ENCODE assay signal across 8 cellular contexts in the genomic region with DNA sequence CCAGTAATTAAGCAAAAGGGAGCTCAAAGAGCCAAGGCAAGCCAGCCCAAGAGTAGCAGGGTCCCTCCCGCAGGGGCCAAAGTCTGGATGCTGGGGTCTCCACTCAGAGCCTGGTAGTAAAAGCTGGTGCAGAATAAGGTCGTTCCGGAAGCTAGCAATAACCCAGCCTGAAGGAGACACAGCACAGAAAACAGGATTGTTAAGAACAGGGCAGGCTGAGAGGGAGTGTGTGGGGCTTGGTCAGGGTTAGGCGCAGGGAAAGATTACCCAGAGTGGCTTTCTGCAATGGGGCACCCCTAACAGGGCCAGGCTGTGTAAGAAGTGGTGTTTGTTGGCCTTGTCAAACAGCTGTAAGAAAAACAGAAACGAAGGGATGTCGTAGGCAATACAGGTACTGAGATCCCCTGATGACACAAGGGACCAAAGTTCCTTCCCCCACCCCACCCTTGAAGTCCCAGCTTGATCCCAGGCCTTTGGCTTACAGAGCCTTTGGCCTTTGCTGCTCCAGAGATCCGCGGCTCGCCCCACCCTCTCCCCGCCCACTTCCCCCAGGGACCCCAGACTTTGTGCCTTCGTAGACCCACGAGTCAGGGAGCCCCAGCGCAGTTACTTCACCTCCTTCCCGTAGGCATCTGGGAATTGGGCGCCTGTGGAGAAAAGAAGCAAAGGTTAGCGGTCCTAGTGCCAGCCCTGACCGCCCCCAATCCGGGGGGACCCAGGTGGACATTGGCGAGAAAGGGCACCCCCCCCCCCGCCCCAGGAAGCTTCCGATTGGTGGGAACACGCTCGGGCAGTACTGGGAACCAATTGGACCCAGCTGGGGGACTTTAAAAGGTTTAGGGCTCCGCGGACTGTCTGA. TPM values are rescaled to one million over a fixed set of nuclear protein-coding genes. Genes with fewer than 3 reads are reported as not detected.
DNase-seq lines count a peak whose midpoint lies in the region; ATAC-seq and TF ChIP-seq lines count a peak whose summit lies in the region.

No MANE protein-coding gene starts in this region.

- no peaks in the 10 kb centered on the region for H3K79me2 ChIP-seq in fibroblast of lung (ENCODE audit: control insufficient read depth, insufficient read depth, low read length)

- H3K27me3 Mint-ChIP-seq in WTC11 (ENCODE audit: low read depth) = no peaks in the 10 kb centered on the region; the same call in 1 of the 2 replicates
- H3K27me3 Mint-ChIP-seq in neural crest cell (ENCODE audit: low read depth) = no peaks in the 10 kb centered on the region

- DNase-seq in DMS 273 (lab: John Stamatoyannopoulos, UW; ENCODE audit: unreplicated experiment) (peak; percentile 80), IMR-90 (no peak), WTC11 (ENCODE audit: low spot score) (peak; percentile 72), fibroblast of lung (ENCODE audit: low read depth in 2 of 2) (no peak), neural crest cell (ENCODE audit: low read depth, low spot score) (peak; percentile 34)

- peak overlapping the region; percentile 75 for H3K27ac ChIP-seq in IMR-90 (ENCODE audit: insufficient read depth, low read length)
- peak overlapping the region; percentile 67 for H3K27ac ChIP-seq in fibroblast of lung (ENCODE audit: insufficient read depth, low read length)

- dilution Hi-C loops in IMR-90 (cut with HindIII; ENCODE audit: low sequenced_read_pairs, unreplicated experiment) = no loop called here

- peaks cover 7% of the 10 kb centered on the region for H4K20me1 ChIP-seq in IMR-90 (ENCODE audit: insufficient read depth, low read length)
- no peaks in the 10 kb centered on the region for H4K20me1 ChIP-seq in fibroblast of lung (ENCODE audit: control insufficient read depth, extremely low read depth, insufficient read depth, low read length)

- H3K4me3 ChIP-seq in IMR-90 (ENCODE audit: insufficient read depth, low read depth, low read length) (peak overlapping the region; percentile 64), fibroblast of lung (replicated peaks in 1 of 4; ENCODE audit: control extremely low read depth in 1 of 4, insufficient read depth in 1 of 4, low read depth in 3 of 4, low read length in 4 of 4) (peak overlapping the region; percentile 74 to 85 (median 80))

- intact Hi-C loops in IMR-90 (cut with micrococcal nuclease) = no loop called here

- H3K9me3 ChIP-seq in IMR-90 (ENCODE audit: control insufficient read depth, insufficient read depth, low read length) = no peaks in the 10 kb centered on the region
- no peaks in the 10 kb centered on the region for H3K9me3 ChIP-seq in fibroblast of lung (ENCODE audit: control insufficient read depth, insufficient read depth, low read depth, low read length)

- WGBS in IMR-90 (ENCODE audit: extremely low coverage in 2 of 2, insufficient read length in 1 of 2), 2 experiments = 43% methylated on average over 1 of the region's 25 CpGs; no CpG with 5 or more reads in 1 of the 2 experiments

- H3K18ac ChIP-seq in IMR-90 (ENCODE audit: low read depth, low read length) = 0 out of 2 replicates have a peak overlapping the region, but pooled peaks have one; percentile 45

- no peak for TF ChIP-seq POLR2A in IMR-90 (IDR thresholded peaks at IDR 0.05; ENCODE audit: low read depth, low read length)

- H3K36me3 Mint-ChIP-seq in WTC11 (peaks cover 4% of the 10 kb centered on the region), neural crest cell (ENCODE audit: low read depth) (peaks cover 3% of the 10 kb centered on the region)

- no peaks in the 10 kb centered on the region for H3K27me3 ChIP-seq in IMR-90 (ENCODE audit: control insufficient read depth, insufficient read depth, low read length)
- H3K27me3 ChIP-seq in fibroblast of lung (ENCODE audit: control insufficient read depth, insufficient read depth, low read length) = no peaks in the 10 kb centered on the region

- H3K4ac ChIP-seq in IMR-90 (ENCODE audit: low read depth, low read length) = peak overlapping the region; percentile 86

- H2AK5ac ChIP-seq in IMR-90 (ENCODE audit: low read depth, low read length) = peak overlapping the region; percentile 82

- H3K4me1 Mint-ChIP-seq in WTC11 = peaks cover 27% of the 10 kb centered on the region
- peaks cover 47% of the 10 kb centered on the region for H3K4me1 Mint-ChIP-seq in neural crest cell

- H2BK120ac ChIP-seq in IMR-90 (ENCODE audit: low read depth, low read length) = peak overlapping the region; percentile 55; the same call in 1 of the 2 replicates

- H3K9me1 ChIP-seq in IMR-90 (ENCODE audit: insufficient read depth, low read length) = no peaks in the 10 kb centered on the region

- H3K27ac Mint-ChIP-seq in WTC11 (peak overlapping the region; percentile 85), neural crest cell (ENCODE audit: unreplicated experiment) (peak overlapping the region; percentile 92)

- H2BK5ac ChIP-seq in IMR-90 (ENCODE audit: low read depth, low read length, poor library complexity, severe bottlenecking) = peak overlapping the region; percentile 61

- no peak overlapping the region for H2BK20ac ChIP-seq in IMR-90 (ENCODE audit: low read depth, low read length)

- H4K5ac ChIP-seq in IMR-90 (ENCODE audit: low read depth, low read length) = peak overlapping the region; percentile 50; the same call in 1 of the 2 replicates

- in situ Hi-C loops in IMR-90 (cut with MboI; ENCODE audit: low sequenced_read_pairs) = no loop called here

- no peaks in the 10 kb centered on the region for H3K36me3 ChIP-seq in IMR-90 (ENCODE audit: control insufficient read depth, insufficient read depth, low read length)
- H3K36me3 ChIP-seq in fibroblast of lung (ENCODE audit: control insufficient read depth, insufficient read depth, low read length) = no peaks in the 10 kb centered on the region

- POLR2A ChIA-PET in IMR-90 (lab: Charles Lee; ENCODE audit: unreplicated experiment) (interaction anchor here (0.6 to 1.7 kb wide), 5 partner anchors 9 to 198 kb away, joined by 3 to 6 read pairs (median 5); partner anchors contain the start of gene PLSCR3), WTC11 (lab: Charles Lee) (interaction anchor here (0.7 to 2.5 kb wide), 17 partner anchors 9 to 186 kb away, joined by 3 to 38 read pairs (median 5); partner anchors contain the start of genes ACAP1, NEURL4, PLSCR3 and POLR2A)

- CTCF ChIA-PET in IMR-90 (lab: Yijun Ruan, JAX) = interaction anchor here (0.8 kb wide), 1 partner anchor 33 kb away, joined by 4 read pairs; the partner anchor contains the start of gene TMEM102
- CTCF ChIA-PET in WTC11 (lab: Charles Lee) = interaction anchor here (0.6 to 3.3 kb wide), 30 partner anchors 9 to 1523 kb away, joined by 3 to 59 read pairs (median 6); partner anchors contain the start of genes CHRNB1, KCTD11, PLSCR3 and SAT2

- H2AFZ ChIP-seq in IMR-90 (replicated peaks; ENCODE audit: low read length, poor library complexity) = peak overlapping the region; percentile 100
- H2AFZ ChIP-seq in fibroblast of lung (ENCODE audit: low read length) = peak overlapping the region; percentile 91

- H4K8ac ChIP-seq in IMR-90 (ENCODE audit: low read depth in 2 of 2, low read length in 2 of 2) = peak overlapping the region; percentile 63 to 90

- ATAC-seq in IMR-90 (ENCODE audit: low read depth) (peak; percentile 45), WTC11 (peak; percentile 16), GM21367 (IDR thresholded peaks at IDR 0.05; ENCODE audit: unreplicated experiment) (no peak), HG02798 (IDR thresholded peaks at IDR 0.05; ENCODE audit: poor library complexity, unreplicated experiment) (no peak)
- no peak for ATAC-seq in activated CD4-positive, CD25-positive, alpha-beta regulatory T cell treated with anti-CD3 and anti-CD28 coated beads, Interleukin-2, amount 50 U/mL, for 24 hours

- H3K4me3 Mint-ChIP-seq in WTC11 (peak overlapping the region; percentile 80), neural crest cell (peak overlapping the region; percentile 97)

- BruUV-seq in IMR-90 (replicated peaks; lab: Mats Ljungman, UMichigan) = TSS peak; percentile 84

- peak overlapping the region; percentile 64; the same call in 1 of the 2 replicates for H3K56ac ChIP-seq in IMR-90 (ENCODE audit: extremely low read depth, insufficient read depth, low read length)

- H3K9ac ChIP-seq in IMR-90 (ENCODE audit: low read depth, low read length) (peak overlapping the region; percentile 84), fibroblast of lung (ENCODE audit: insufficient read depth, low read length) (peak overlapping the region; percentile 73)

- H3K4me2 ChIP-seq in IMR-90 (ENCODE audit: low read depth, low read length) (peak overlapping the region; percentile 95), fibroblast of lung (ENCODE audit: extremely low read depth, insufficient read depth, low read length) (peak overlapping the region; percentile 99)

- peaks cover 11 to 51% of the 10 kb centered on the region in 2 experiments for H3K79me1 ChIP-seq in IMR-90 (ENCODE audit: low read depth in 1 of 2, low read length in 2 of 2)

- H3K14ac ChIP-seq in IMR-90 (replicated peaks; ENCODE audit: low read depth, low read length) = peak overlapping the region; percentile 94

- H4K91ac ChIP-seq in IMR-90 (ENCODE audit: insufficient read depth, low read depth, low read length) = peak overlapping the region; percentile 71

- H2AK9ac ChIP-seq in IMR-90 (replicated peaks; ENCODE audit: low read depth, low read length, poor library complexity) = peak overlapping the region; percentile 97

- no peaks in the 10 kb centered on the region for H3K9me3 Mint-ChIP-seq in WTC11
- H3K9me3 Mint-ChIP-seq in neural crest cell = no peaks in the 10 kb centered on the region

- no peak for TF ChIP-seq RAD21 in IMR-90 (IDR thresholded peaks at IDR 0.05; ENCODE audit: low read length)

- TF ChIP-seq CTCF in IMR-90 (conservative IDR thresholded peaks at IDR 0.05; ENCODE audit: low read depth, low read length) (no peak), WTC11 (IDR thresholded peaks at IDR 0.05) (no peak), fibroblast of lung (conservative IDR thresholded peaks at IDR 0.05 in 1 of 2, IDR thresholded peaks at IDR 0.05 in 1 of 2; ENCODE audit: low read depth in 1 of 2, low read length in 2 of 2) (no peak), neural crest cell (conservative IDR thresholded peaks at IDR 0.05) (no peak)

- peaks cover 9% of the 10 kb centered on the region for H3K4me1 ChIP-seq in IMR-90 (ENCODE audit: control insufficient read depth, insufficient read depth, low read length)
- peaks cover 7% of the 10 kb centered on the region for H3K4me1 ChIP-seq in fibroblast of lung (ENCODE audit: control insufficient read depth, extremely low read depth, insufficient read depth, low read length)

- H2BK15ac ChIP-seq in IMR-90 (ENCODE audit: low read depth, low read length) = no peak overlapping the region

- peak overlapping the region; percentile 91 for H3K23ac ChIP-seq in IMR-90 (ENCODE audit: low read depth, low read length)

RNA-seq across cellular contexts. Expression of gene TMEM256, which starts 0.6 kb away (rescaled TPM):
- total RNA-seq in IMR-90 (2012; rRNA removed) = 35.3 and 38.4 TPM in 2 replicates
- 174 and 252 TPM in 2 replicates for polyA plus RNA-seq in IMR-90 (2012; rRNA removed)
- 109 and 112 TPM in 2 replicates for polyA plus RNA-seq in IMR-90 (2012; cell fraction: cytosol; rRNA removed)
- 17.8 and 27.6 TPM in 2 replicates for polyA plus RNA-seq in IMR-90 (2012; cell fraction: nucleus; rRNA removed; ENCODE audit: low replicate concordance)
- 132 to 180 TPM (median 178 TPM) in 3 replicates for total RNA-seq in WTC11 (2021)
- 206 and 212 TPM in 2 replicates for total RNA-seq in fibroblast of lung
- polyA plus RNA-seq in fibroblast of lung = 59.1 and 78.7 TPM in 2 replicates
- 125 and 135 TPM in 2 replicates for polyA plus RNA-seq in fibroblast of lung (2012)
- polyA minus RNA-seq in fibroblast of lung (ENCODE audit: low replicate concordance) = 55.8 and 63.2 TPM in 2 replicates
- 71.5 and 71.6 TPM in 2 replicates for total RNA-seq in neural crest cell

RNA-seq across cellular contexts. Expression of gene NLGN2, which starts 4.4 kb away (rescaled TPM):
- 1.7 and 1.8 TPM in 2 replicates for total RNA-seq in IMR-90 (2012; rRNA removed)
- polyA plus RNA-seq in IMR-90 (2012; rRNA removed) = 36.7 and 38.1 TPM in 2 replicates
- 19.6 and 36.4 TPM in 2 replicates for polyA plus RNA-seq in IMR-90 (2012; cell fraction: cytosol; rRNA removed)
- 187 and 347 TPM in 2 replicates for polyA plus RNA-seq in IMR-90 (2012; cell fraction: nucleus; rRNA removed; ENCODE audit: low replicate concordance)
- total RNA-seq in WTC11 (2021) = 76.7 to 112 TPM (median 96.9 TPM) in 3 replicates
- 5.1 and 12.1 TPM in 2 replicates for total RNA-seq in fibroblast of lung
- 7.3 and 10.0 TPM in 2 replicates for polyA plus RNA-seq in fibroblast of lung
- 34.7 and 35.4 TPM in 2 replicates for polyA plus RNA-seq in fibroblast of lung (2012)
- 40.1 and 70.6 TPM in 2 replicates for polyA minus RNA-seq in fibroblast of lung (ENCODE audit: low replicate concordance)
- total RNA-seq in neural crest cell = 104 and 106 TPM in 2 replicates

RNA-seq across cellular contexts. Expression of gene PLSCR3, which starts 8.9 kb away (rescaled TPM):
- total RNA-seq in IMR-90 (2012; rRNA removed) (6.1 and 6.4 TPM in 2 replicates), WTC11 (2021) (34.1 to 42.7 TPM (median 37.6 TPM) in 3 replicates), fibroblast of lung (18.7 and 25.4 TPM in 2 replicates), neural crest cell (21.9 and 25.7 TPM in 2 replicates)
- polyA plus RNA-seq in IMR-90 (2012; rRNA removed) (116 and 131 TPM in 2 replicates), fibroblast of lung (39.1 and 42.1 TPM in 2 replicates)
- polyA plus RNA-seq in IMR-90 (2012; cell fraction: cytosol; rRNA removed) = 123 and 154 TPM in 2 replicates
- 109 and 232 TPM in 2 replicates for polyA plus RNA-seq in IMR-90 (2012; cell fraction: nucleus; rRNA removed; ENCODE audit: low replicate concordance)
- 91.0 and 92.4 TPM in 2 replicates for polyA plus RNA-seq in fibroblast of lung (2012)
- polyA minus RNA-seq in fibroblast of lung (ENCODE audit: low replicate concordance) = 144 and 161 TPM in 2 replicates

RNA-seq across cellular contexts. Expression of gene SPEM1, which starts 16.9 kb away (rescaled TPM):
- total RNA-seq in IMR-90 (2012; rRNA removed) (not detected in 2 replicates), WTC11 (2021) (0.18 to 0.35 TPM in 2 of 3 replicates, not detected in the other), fibroblast of lung (not detected in 2 replicates), neural crest cell (0.26 and 0.93 TPM in 2 replicates)
- polyA plus RNA-seq in IMR-90 (2012; rRNA removed) (not detected in 2 replicates), fibroblast of lung (not detected in 2 replicates)
- polyA plus RNA-seq in IMR-90 (2012; cell fraction: cytosol; rRNA removed) = not detected in 2 replicates
- not detected in 2 replicates for polyA plus RNA-seq in IMR-90 (2012; cell fraction: nucleus; rRNA removed; ENCODE audit: low replicate concordance)
- polyA plus RNA-seq in fibroblast of lung (2012) = not detected in 2 replicates
- polyA minus RNA-seq in fibroblast of lung (ENCODE audit: low replicate concordance) = not detected in 2 replicates

RNA-seq across cellular contexts. Expression of gene SPEM2, which starts 22.1 kb away (rescaled TPM):
- not detected in 2 replicates for total RNA-seq in IMR-90 (2012; rRNA removed)
- polyA plus RNA-seq in IMR-90 (2012; rRNA removed) = not detected in 2 replicates
- polyA plus RNA-seq in IMR-90 (2012; cell fraction: cytosol; rRNA removed) = not detected in 2 replicates
- polyA plus RNA-seq in IMR-90 (2012; cell fraction: nucleus; rRNA removed; ENCODE audit: low replicate concordance) = 0.13 TPM in 1 of 2 replicates, not detected in the other
- total RNA-seq in WTC11 (2021) = 0.13 TPM in 1 of 3 replicates, not detected in the others
- not detected in 2 replicates for total RNA-seq in fibroblast of lung
- not detected in 2 replicates for polyA plus RNA-seq in fibroblast of lung
- polyA plus RNA-seq in fibroblast of lung (2012) = not detected in 2 replicates
- polyA minus RNA-seq in fibroblast of lung (ENCODE audit: low replicate concordance) = not detected in 2 replicates
- not detected in 2 replicates for total RNA-seq in neural crest cell

Comparison
In these comparisons a context has a peak if more than half of its experiments do, and no peak if none do; other contexts are left out.
1. DNase-seq: peak in DMS 273 (single experiment), WTC11 (single experiment) and neural crest cell (single experiment); none in IMR-90 (single experiment) and fibroblast of lung (0 of 2).
2. ATAC-seq: peak in IMR-90 (single experiment) and WTC11 (single experiment); none in activated CD4-positive, CD25-positive, alpha-beta regulatory T cell treated with anti-CD3 and anti-CD28 coated beads, Interleukin-2, amount 50 U/mL, for 24 hours (0 of 2), GM21367 (single experiment) and HG02798 (single experiment).